In genomic region chr15:77907824-77908751, GRCh38 we compare ENCODE assay signal across 10 cellular contexts.
DNase-seq lines count a peak whose midpoint lies in the region; TF ChIP-seq lines count a peak whose summit lies in the region.
"Had no signal": no experiment of that assay in that cellular context is flagged by ENCODE, and none has a peak within 500 bp of the region (broad histone marks: within the 10 kb centered on the region; RNA-seq: fewer than 3 reads in every experiment).

No MANE protein-coding gene starts in this region.

- H3K4me2 ChIP-seq in Loucy (ENCODE audit: low read depth, low read length, poor library complexity, severe bottlenecking) = no peak overlapping the region

- no peaks in the 10 kb centered on the region for H4K20me1 ChIP-seq in Loucy (ENCODE audit: insufficient read depth, low read length, poor library complexity, severe bottlenecking)

- H3K27me3 ChIP-seq in Loucy (ENCODE audit: insufficient read depth, low read length, poor library complexity, severe bottlenecking) = no peaks in the 10 kb centered on the region
- H3K27me3 ChIP-seq: ovary had no signal

- peaks cover 2% of the 10 kb centered on the region for H3K4me1 ChIP-seq in Loucy (ENCODE audit: insufficient read depth, low read length, poor library complexity, severe bottlenecking)

- no peak overlapping the region for H3K9ac ChIP-seq in Loucy (ENCODE audit: low read depth, low read length, poor library complexity, severe bottlenecking)

- H3K36me3 ChIP-seq in Loucy (ENCODE audit: insufficient read depth, low read length) = no peaks in the 10 kb centered on the region
- H3K36me3 ChIP-seq: ovary had no signal

- H3K9me2 ChIP-seq in Loucy (replicated peaks; ENCODE audit: low read depth, low read length) = no peaks in the 10 kb centered on the region

- no peaks in the 10 kb centered on the region for H3F3A ChIP-seq in Loucy (ENCODE audit: low read depth)

- DNase-seq in GDM1 (lab: John Stamatoyannopoulos, UW) (peak; percentile 18), fibroblast of pulmonary artery (ENCODE audit: low read depth) (peak; percentile 37), NCI-H1092 (lab: John Stamatoyannopoulos, UW) (no peak), GM19240 (ENCODE audit: insufficient read length, low spot score) (no peak), AG08396 (ENCODE audit: low spot score) (no peak)
- DNase-seq in activated CD4-positive, alpha-beta T cell treated with anti-CD3 and anti-CD28 coated beads for 48 hours = peak; percentile 86
- DNase-seq in stimulated activated CD4-positive, alpha-beta T cell treated with anti-CD3 and anti-CD28 coated beads, Interleukin-1b, Interleukin-23, amount 100 ng/mL, for 24 hours (ENCODE audit: low read depth in 4 of 4, low spot score in 1 of 4) = peak in 3 of 4 experiments; percentile 36 to 59 (median 44)
- DNase-seq: activated B cell treated with CpG ODN at 0.5 μM for 24 hours had no signal

- H3K4me3 ChIP-seq in Loucy (ENCODE audit: low read length, poor library complexity, severe bottlenecking) (no peak overlapping the region), fibroblast of pulmonary artery (replicated peaks; ENCODE audit: low read depth, low read length) (no peak overlapping the region)
- H3K4me3 ChIP-seq: ovary had no signal

- TF ChIP-seq CTCF in Loucy (conservative IDR thresholded peaks at IDR 0.05; ENCODE audit: low read length) (peak; percentile 43), fibroblast of pulmonary artery (IDR thresholded peaks at IDR 0.05; ENCODE audit: low read length, missing control alignments) (peak; percentile 39)

- no peaks in the 10 kb centered on the region for H3K9me3 ChIP-seq in Loucy (ENCODE audit: insufficient read depth, low read depth, low read length)
- H3K9me3 ChIP-seq: ovary had no signal

- no peak overlapping the region for H2AFZ ChIP-seq in Loucy (ENCODE audit: low read length)

- no peaks in the 10 kb centered on the region for H3K79me2 ChIP-seq in Loucy (ENCODE audit: insufficient read depth, low read length)

Comparison
In these comparisons a context has a peak if more than half of its experiments do, and no peak if none do; other contexts are left out.
1. DNase-seq: peak in GDM1 (single experiment), activated CD4-positive, alpha-beta T cell treated with anti-CD3 and anti-CD28 coated beads for 48 hours (single experiment), fibroblast of pulmonary artery (single experiment) and stimulated activated CD4-positive, alpha-beta T cell treated with anti-CD3 and anti-CD28 coated beads, Interleukin-1b, Interleukin-23, amount 100 ng/mL, for 24 hours (3 of 4); none in NCI-H1092 (single experiment), GM19240 (single experiment) and AG08396 (single experiment).